ENCODE assay signal across 11 cellular contexts in genomic region chr14:96146131-96146771, GRCh38. TPM values are rescaled to one million over a fixed set of nuclear protein-coding genes. Genes with fewer than 3 reads are reported as not detected.
DNase-seq lines count a peak whose midpoint lies in the region; ATAC-seq and TF ChIP-seq lines count a peak whose summit lies in the region.
"Had no signal": no experiment of that assay in that cellular context is flagged by ENCODE, and none has a peak within 500 bp of the region (broad histone marks: within the 10 kb centered on the region; RNA-seq: fewer than 3 reads in every experiment).

No MANE protein-coding gene starts in this region.

- no peak for ATAC-seq in HG02885 (IDR thresholded peaks at IDR 0.05; ENCODE audit: poor library complexity, unreplicated experiment)
- ATAC-seq: GM12878 had no signal

- TF ChIP-seq CTCF in HFFc6 (IDR thresholded peaks at IDR 0.05) (no peak), breast epithelium (IDR thresholded peaks at IDR 0.05) (no peak)

- H2AFZ ChIP-seq in Karpas-422 (ENCODE audit: low read length) = no peak overlapping the region

- no peak overlapping the region for H3K4me3 ChIP-seq in breast epithelium
- no peak overlapping the region for H3K4me3 ChIP-seq in stomach smooth muscle (ENCODE audit: low read length in 2 of 2)
- no peak overlapping the region for H3K4me3 ChIP-seq in CD4-positive, alpha-beta memory T cell (ENCODE audit: low read length in 2 of 2)
- no peak overlapping the region for H3K4me3 ChIP-seq in Karpas-422 (ENCODE audit: low read length)
- H3K4me3 ChIP-seq: GM12878 had no signal

- H3K79me2 ChIP-seq in Karpas-422 (ENCODE audit: low read length) = no peaks in the 10 kb centered on the region

- POLR2A ChIA-PET in CD4-positive, alpha-beta memory T cell (lab: Charles Lee; ENCODE audit: partially characterized antibody) = no interaction called here

- no peaks in the 10 kb centered on the region; the same call in 1 of the 2 replicates for H3K27me3 Mint-ChIP-seq in HFFc6 (ENCODE audit: insufficient read depth)
- H3K27me3 Mint-ChIP-seq in CD4-positive, alpha-beta memory T cell = peaks cover 2 to 9% of the 10 kb centered on the region in 2 donors
- H3K27me3 Mint-ChIP-seq: activated CD4-positive, alpha-beta T cell treated with anti-CD3 and anti-CD28 coated beads, Interleukin-2, amount 10 ng/mL, durations not matched to agents 7 days and 5 days had no signal

- H3K4me1 Mint-ChIP-seq in HFFc6 (ENCODE audit: low read depth) = peaks cover 49% of the 10 kb centered on the region
- peaks cover 0 to 2% (median 0%) of the 10 kb centered on the region in 4 donors for H3K4me1 Mint-ChIP-seq in CD4-positive, alpha-beta memory T cell
- H3K4me1 Mint-ChIP-seq: activated CD4-positive, alpha-beta T cell treated with anti-CD3 and anti-CD28 coated beads, Interleukin-2, amount 10 ng/mL, durations not matched to agents 7 days and 5 days had no signal

- intact Hi-C loops in breast epithelium (cut with DNase I; ENCODE audit: low total_unique reads) = no loop called here
- intact Hi-C loops in CD4-positive, alpha-beta memory T cell (cut with micrococcal nuclease) = no loop called here

- peaks cover 13% of the 10 kb centered on the region; the same call in 1 of the 2 replicates for H3K36me3 Mint-ChIP-seq in HFFc6 (ENCODE audit: low read depth)
- H3K36me3 Mint-ChIP-seq in CD4-positive, alpha-beta memory T cell = no peaks in the 10 kb centered on the region

- H3K9me3 ChIP-seq in breast epithelium (no peaks in the 10 kb centered on the region), stomach smooth muscle (ENCODE audit: control insufficient read depth in 2 of 2, low read length in 2 of 2) (no peaks in the 10 kb centered on the region), Karpas-422 (ENCODE audit: low read length) (no peaks in the 10 kb centered on the region; the same call in 1 of the 2 replicates)
- H3K9me3 ChIP-seq in CD4-positive, alpha-beta memory T cell (ENCODE audit: control insufficient read depth in 1 of 2, low read length in 2 of 2) = no peaks in the 10 kb centered on the region

- H3K27ac ChIP-seq in breast epithelium (peak overlapping the region; percentile 45 to 52), stomach smooth muscle (ENCODE audit: low read length) (peak overlapping the region; percentile 33), Karpas-422 (ENCODE audit: low read length) (no peak overlapping the region)
- H3K27ac ChIP-seq in CD4-positive, alpha-beta memory T cell (ENCODE audit: low read depth, low read length) = no peak overlapping the region

- no peaks in the 10 kb centered on the region for H3K4me1 ChIP-seq in breast epithelium
- peaks cover 4% of the 10 kb centered on the region for H3K4me1 ChIP-seq in stomach smooth muscle (ENCODE audit: control insufficient read depth, insufficient read depth, low read length)
- H3K4me1 ChIP-seq in CD4-positive, alpha-beta memory T cell (ENCODE audit: insufficient read depth, low read length) = no peaks in the 10 kb centered on the region
- no peaks in the 10 kb centered on the region for H3K4me1 ChIP-seq in Karpas-422 (ENCODE audit: low read length)

- H3K27ac Mint-ChIP-seq in HFFc6 = peak overlapping the region; percentile 93
- no peak overlapping the region for H3K27ac Mint-ChIP-seq in CD4-positive, alpha-beta memory T cell
- H3K27ac Mint-ChIP-seq: activated CD4-positive, alpha-beta T cell treated with anti-CD3 and anti-CD28 coated beads, Interleukin-2, amount 10 ng/mL, durations not matched to agents 7 days and 5 days had no signal

- no peaks in the 10 kb centered on the region; the same call in 1 of the 2 replicates for H3K9me3 Mint-ChIP-seq in HFFc6
- H3K9me3 Mint-ChIP-seq in CD4-positive, alpha-beta memory T cell = peaks cover 0 to 17% (median 7%) of the 10 kb centered on the region in 8 donors
- H3K9me3 Mint-ChIP-seq: activated CD4-positive, alpha-beta T cell treated with anti-CD3 and anti-CD28 coated beads, Interleukin-2, amount 10 ng/mL, durations not matched to agents 7 days and 5 days had no signal

- no peaks in the 10 kb centered on the region for H3K9me2 ChIP-seq in Karpas-422 (replicated peaks; ENCODE audit: insufficient read depth, low read length)

- TF ChIP-seq POLR2A in breast epithelium (IDR thresholded peaks at IDR 0.05) = no peak

- no peak overlapping the region for H3K9ac ChIP-seq in stomach smooth muscle (ENCODE audit: low read length in 2 of 2)
- no peak overlapping the region for H3K9ac ChIP-seq in Karpas-422 (ENCODE audit: low read length)

- H3K27me3 ChIP-seq in breast epithelium (no peaks in the 10 kb centered on the region), stomach smooth muscle (ENCODE audit: control insufficient read depth in 1 of 2, insufficient read depth in 2 of 2, low read length in 2 of 2) (peaks cover 0 to 2% of the 10 kb centered on the region in 2 donors), Karpas-422 (ENCODE audit: low read length) (no peaks in the 10 kb centered on the region)
- H3K27me3 ChIP-seq in CD4-positive, alpha-beta memory T cell (ENCODE audit: insufficient read depth, low read length) = no peaks in the 10 kb centered on the region

- peak; percentile 86 for DNase-seq in HFFc6
- peak; percentile 73 to 85 for DNase-seq in breast epithelium (ENCODE audit: low spot score in 2 of 2)
- peak; percentile 79 for DNase-seq in inferior parietal cortex (ENCODE audit: extremely low spot score)
- no peak for DNase-seq in stimulated activated CD4-positive, alpha-beta T cell treated with anti-CD3 and anti-CD28 coated beads, Interleukin-4, amount 100 ng/mL, for 4 hours
- DNase-seq in CD4-positive, alpha-beta memory T cell = no peak
- no peak for DNase-seq in Karpas-422
- DNase-seq: activated CD4-positive, alpha-beta T cell treated with anti-CD3 and anti-CD28 coated beads, Interleukin-2, amount 10 ng/mL, durations not matched to agents 7 days and 5 days had no signal

- no peaks in the 10 kb centered on the region for H3K36me3 ChIP-seq in breast epithelium
- no peaks in the 10 kb centered on the region for H3K36me3 ChIP-seq in stomach smooth muscle (ENCODE audit: control insufficient read depth in 2 of 2, insufficient read depth in 2 of 2, low read length in 2 of 2)
- H3K36me3 ChIP-seq in CD4-positive, alpha-beta memory T cell (ENCODE audit: insufficient read depth, low read length) = no peaks in the 10 kb centered on the region
- no peaks in the 10 kb centered on the region for H3K36me3 ChIP-seq in Karpas-422 (ENCODE audit: insufficient read depth, low read length)

- CTCF ChIA-PET in CD4-positive, alpha-beta memory T cell (lab: Charles Lee; ENCODE audit: partially characterized antibody) = interaction anchor here (1.3 kb wide), 1 partner anchor 44 kb away, joined by 3 read pairs; no protein-coding TSS in a partner anchor

- no peaks in the 10 kb centered on the region for H4K20me1 ChIP-seq in Karpas-422 (ENCODE audit: insufficient read depth, low read depth, low read length)

- H3K4me2 ChIP-seq in Karpas-422 (ENCODE audit: low read depth, low read length, poor library complexity, severe bottlenecking) = no peak overlapping the region

- peak overlapping the region; percentile 72 for H3K4me3 Mint-ChIP-seq in HFFc6
- no peak overlapping the region for H3K4me3 Mint-ChIP-seq in CD4-positive, alpha-beta memory T cell
- H3K4me3 Mint-ChIP-seq: activated CD4-positive, alpha-beta T cell treated with anti-CD3 and anti-CD28 coated beads, Interleukin-2, amount 10 ng/mL, durations not matched to agents 7 days and 5 days had no signal

RNA-seq across cellular contexts. Expression of gene BDKRB2, which starts 58.4 kb away (rescaled TPM):
- 10 to 100 TPM in 1 of 6 experiments, 1 to 10 TPM in 5; 5.8 to 11.2 (median 9.1) TPM for total RNA-seq in HFFc6 (2021; fragmentation: NEBNext Ultra II Directional; extraction: Animal tissue kit (Norgen Biotek cat#: 25700))
- total RNA-seq in breast epithelium = 1 to 10 TPM; 1.1 to 5.6 (median 4.2) TPM
- not detected for total RNA-seq in CD4-positive, alpha-beta memory T cell
- not detected for polyA plus RNA-seq in CD4-positive, alpha-beta memory T cell
- total RNA-seq in Karpas-422 (2014; rRNA removed; shearing (Covaris generic); ENCODE audit: low replicate concordance) = not detected in 2 replicates
- total RNA-seq: activated CD4-positive, alpha-beta T cell treated with anti-CD3 and anti-CD28 coated beads, Interleukin-2, amount 10 ng/mL, durations not matched to agents 7 days and 5 days; GM12878; pulmonary artery endothelial cell had no signal

Comparison
In these comparisons a context has a peak if more than half of its experiments do, and no peak if none do; other contexts are left out.
1. DNase-seq: peak in HFFc6 (single experiment), breast epithelium (2 of 2) and inferior parietal cortex (single experiment); none in stimulated activated CD4-positive, alpha-beta T cell treated with anti-CD3 and anti-CD28 coated beads, Interleukin-4, amount 100 ng/mL, for 4 hours (0 of 2), CD4-positive, alpha-beta memory T cell (0 of 5) and Karpas-422 (single experiment).
2. H3K27ac ChIP-seq: peak in breast epithelium (2 of 2) and stomach smooth muscle (single experiment); none in CD4-positive, alpha-beta memory T cell (single experiment) and Karpas-422 (single experiment).